8 cellular contexts compared by ENCODE assay signal in the genomic region with DNA sequence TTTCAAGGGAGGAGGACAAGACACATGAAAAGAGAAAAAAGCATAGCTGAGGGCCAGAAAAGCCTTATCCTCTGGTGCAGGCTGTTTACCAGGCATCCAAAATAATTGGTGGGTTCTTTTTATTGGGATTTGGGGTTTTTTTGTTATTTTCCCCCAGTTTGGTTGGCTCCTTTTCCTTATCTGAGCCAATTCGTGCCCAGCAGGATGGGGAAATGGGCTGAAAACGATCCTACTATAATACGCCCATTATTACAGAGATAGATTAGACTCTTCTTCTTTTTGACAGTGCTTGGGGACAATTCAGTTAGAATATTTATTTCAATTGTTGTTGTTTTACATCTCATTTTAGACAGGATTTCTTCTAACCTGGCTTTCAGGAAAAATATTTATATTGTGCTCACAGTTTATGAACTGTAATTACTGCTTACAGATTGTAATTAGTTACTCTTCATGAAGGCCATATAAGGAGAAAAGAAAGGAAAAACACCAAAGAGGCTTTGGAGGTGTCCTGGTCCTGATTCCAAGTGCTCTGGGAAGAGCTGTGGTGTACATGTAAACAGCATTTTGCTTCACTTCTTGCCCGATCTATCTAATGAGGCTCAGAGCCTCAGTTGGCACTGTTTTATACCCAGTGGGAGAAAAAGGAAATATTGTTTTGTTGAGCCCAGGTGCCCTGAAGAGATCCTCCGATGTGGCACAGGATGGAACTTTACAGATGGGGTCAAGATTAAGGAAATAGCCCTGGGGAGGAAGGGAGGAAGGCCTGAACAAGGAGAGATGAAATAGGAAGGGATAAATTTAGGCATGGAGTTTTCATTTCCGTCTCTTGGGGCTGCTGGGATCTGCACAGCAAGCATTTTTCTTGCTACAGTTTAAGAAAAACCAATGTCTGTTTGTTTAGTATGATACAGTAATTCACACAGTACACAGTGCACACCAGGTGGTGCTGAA. TPM values are rescaled to one million over a fixed set of nuclear protein-coding genes. Genes with fewer than 3 reads are reported as not detected.
DNase-seq lines count a peak whose midpoint lies in the region; ATAC-seq and TF ChIP-seq lines count a peak whose summit lies in the region.

No MANE protein-coding gene starts in this region.

- intact Hi-C loops in CD14-positive monocyte (cut with micrococcal nuclease): loop anchor here (5.0 to 10.0 kb wide), 4 partner anchors 84 to 164 kb away; a partner anchor contains a TSS
- intact Hi-C loops in HCT116 (cut with micrococcal nuclease): loop anchor here (5.0 kb wide), 1 partner anchor 134 kb away; no protein-coding TSS in a partner anchor
- intact Hi-C loops in naive thymus-derived CD4-positive, alpha-beta T cell (cut with micrococcal nuclease): loop anchor here (1.0 to 10.0 kb wide), 12 partner anchors 11 to 564 kb away; a partner anchor contains a TSS

- H3K27me3 Mint-ChIP-seq in CD14-positive monocyte (ENCODE audit: low read depth in 3 of 3): no peaks in the 10 kb centered on the region
- H3K27me3 Mint-ChIP-seq in naive thymus-derived CD4-positive, alpha-beta T cell: peaks cover 0 to 7% (median 0%) of the 10 kb centered on the region in 5 donors

- peak overlapping the region; percentile 37 for H2AFZ ChIP-seq in HCT116 (ENCODE audit: low read depth, low read length, poor library complexity, severe bottlenecking)

- TF ChIP-seq POLR2A in HCT116 (IDR thresholded peaks at IDR 0.05; ENCODE audit: borderline replicate concordance, extremely low read depth, insufficient read depth, insufficient read length): no peak

- H3K79me2 ChIP-seq in HCT116 (ENCODE audit: insufficient read depth, low read length): peaks cover 54% of the 10 kb centered on the region

- POLR2A ChIA-PET in HCT116 (lab: Charles Lee): interaction anchor here (0.7 to 1.9 kb wide), 4 partner anchors 11 to 205 kb away, joined by 3 to 7 read pairs (median 4); a partner anchor contains a TSS
- POLR2A ChIA-PET in naive thymus-derived CD4-positive, alpha-beta T cell (lab: Charles Lee): interaction anchor here (0.9 to 3.2 kb wide), 6 partner anchors 10 to 166 kb away, joined by 3 to 58 read pairs (median 4); a partner anchor contains a TSS

- H3K36me3 ChIP-seq in HCT116 (ENCODE audit: control insufficient read depth in 1 of 2, insufficient read depth in 2 of 2, low read length in 2 of 2): peaks cover 0 to 12% of the 10 kb centered on the region in 2 experiments; a peak in 1 of 4 replicates
- peaks cover 0 to 13% (median 0%) of the 10 kb centered on the region in 3 experiments for H3K36me3 ChIP-seq in naive thymus-derived CD4-positive, alpha-beta T cell (ENCODE audit: control insufficient read depth in 2 of 3, insufficient read depth in 3 of 3, low read length in 3 of 3)

- no peaks in the 10 kb centered on the region for H4K20me1 ChIP-seq in HCT116 (ENCODE audit: insufficient read depth)

- H3K9ac ChIP-seq in HCT116 (ENCODE audit: low read length): peak overlapping the region; percentile 85

- no peaks in the 10 kb centered on the region for H3K9me2 ChIP-seq in HCT116 (ENCODE audit: insufficient read depth)

- RAD21 ChIA-PET in HCT116 (lab: Charles Lee; ENCODE audit: low non-redundant PET in 1 of 2, low total read pairs in 2 of 2, uncharacterized antibody in 2 of 2, unreplicated experiment in 2 of 2): no interaction called here

- peaks cover 36% of the 10 kb centered on the region for H3K4me1 Mint-ChIP-seq in CD14-positive monocyte
- peaks cover 19 to 63% (median 43%) of the 10 kb centered on the region in 7 donors for H3K4me1 Mint-ChIP-seq in naive thymus-derived CD4-positive, alpha-beta T cell

- H3K36me3 Mint-ChIP-seq in CD14-positive monocyte: peaks cover 10 to 16% of the 10 kb centered on the region in 2 donors
- H3K36me3 Mint-ChIP-seq in naive thymus-derived CD4-positive, alpha-beta T cell: peaks cover 0 to 13% (median 8%) of the 10 kb centered on the region in 5 donors

- TF ChIP-seq RAD21 in HCT116 (IDR thresholded peaks at IDR 0.05; ENCODE audit: low read depth): no peak

- no peaks in the 10 kb centered on the region for H3K9me3 Mint-ChIP-seq in CD14-positive monocyte
- H3K9me3 Mint-ChIP-seq in naive thymus-derived CD4-positive, alpha-beta T cell: no peaks in the 10 kb centered on the region

- peak overlapping the region; percentile 76 to 91 for H3K4me3 Mint-ChIP-seq in CD14-positive monocyte
- H3K4me3 Mint-ChIP-seq in naive thymus-derived CD4-positive, alpha-beta T cell: peak overlapping the region; percentile 84 to 96 (median 90)

- BruUV-seq in HCT116 (replicated peaks; lab: Mats Ljungman, UMichigan): TSS peak; percentile 97

- peak overlapping the region; percentile 87 for H3K4me2 ChIP-seq in HCT116 (ENCODE audit: low read length)

- no peaks in the 10 kb centered on the region for H3K9me3 ChIP-seq in HCT116 (ENCODE audit: control insufficient read depth in 1 of 2, insufficient read depth in 1 of 2, low read depth in 1 of 2, low read length in 2 of 2)
- H3K9me3 ChIP-seq in naive thymus-derived CD4-positive, alpha-beta T cell (ENCODE audit: control insufficient read depth in 2 of 3, low read length in 3 of 3): no peaks in the 10 kb centered on the region

- in situ Hi-C loops in SK-MEL-5 (cut with HindIII; ENCODE audit: low pct_unique_long_range_greater_than_20kb, low sequenced_read_pairs): no loop called here

- H3K4me1 ChIP-seq in HCT116 (ENCODE audit: control insufficient read depth in 1 of 2, insufficient read depth in 2 of 2, low read length in 2 of 2): peaks cover 14 to 43% of the 10 kb centered on the region in 2 experiments
- H3K4me1 ChIP-seq in naive thymus-derived CD4-positive, alpha-beta T cell (ENCODE audit: control insufficient read depth in 2 of 2, insufficient read depth in 2 of 2, low read length in 2 of 2): peaks cover 13 to 20% of the 10 kb centered on the region in 2 donors

- CTCF ChIA-PET in HCT116 (lab: Charles Lee): interaction anchor here (0.6 to 0.8 kb wide), 3 partner anchors 15 to 311 kb away, joined by 3 read pairs; a partner anchor contains a TSS
- CTCF ChIA-PET in naive thymus-derived CD4-positive, alpha-beta T cell (lab: Charles Lee): no interaction called here

- H3K27ac ChIP-seq in HCT116 (ENCODE audit: low read depth, low read length): peak overlapping the region; percentile 96
- H3K27ac ChIP-seq in naive thymus-derived CD4-positive, alpha-beta T cell (ENCODE audit: low read depth, low read length): peak overlapping the region; percentile 88

- H3K27ac Mint-ChIP-seq in CD14-positive monocyte: peak overlapping the region; percentile 90 to 98 (median 96)
- peak overlapping the region; percentile 93 to 98 (median 96) for H3K27ac Mint-ChIP-seq in naive thymus-derived CD4-positive, alpha-beta T cell

- peak; percentile 12 for ATAC-seq in HCT116
- peak; percentile 12 for ATAC-seq in naive thymus-derived CD4-positive, alpha-beta T cell

- H3K27me3 ChIP-seq in HCT116 (ENCODE audit: insufficient read depth, low read length): no peaks in the 10 kb centered on the region
- no peaks in the 10 kb centered on the region for H3K27me3 ChIP-seq in naive thymus-derived CD4-positive, alpha-beta T cell (ENCODE audit: control insufficient read depth in 2 of 2, insufficient read depth in 2 of 2, low read length in 2 of 2)

- peak overlapping the region; percentile 76 to 79 for H3K4me3 ChIP-seq in HCT116 (replicated peaks in 1 of 2; ENCODE audit: low read depth in 1 of 2, low read length in 2 of 2)
- peak overlapping the region; percentile 76 for H3K4me3 ChIP-seq in epithelial cell of proximal tubule (ENCODE audit: low read depth, low read length)
- H3K4me3 ChIP-seq in naive thymus-derived CD4-positive, alpha-beta T cell (ENCODE audit: low read length): peak overlapping the region; percentile 79

- DNase-seq in CD14-positive monocyte (ENCODE audit: low spot score) (no peak), HCT116 (ENCODE audit: low read depth, low spot score) (no peak), SK-MEL-5 (ENCODE audit: low read depth, low spot score) (peak; percentile 34), epithelial cell of proximal tubule (ENCODE audit: low read depth) (no peak), NCI-H2107 treated with DMSO at 0.1 percent for 48 hours (lab: John Stamatoyannopoulos, UW; ENCODE audit: unreplicated experiment) (no peak), hepatic stellate cell (ENCODE audit: low spot score) (no peak)
- no peak for DNase-seq in naive thymus-derived CD4-positive, alpha-beta T cell
- DNase-seq in activated CD8-positive, alpha-beta memory T cell treated with anti-CD3 and anti-CD28 coated beads for 24 hours: no peak

- no peak for TF ChIP-seq CTCF in CD14-positive monocyte (IDR thresholded peaks at IDR 0.05)
- no peak for TF ChIP-seq CTCF in HCT116 (IDR thresholded peaks at IDR 0.05 in 2 of 3, conservative IDR thresholded peaks at IDR 0.05 in 1 of 3; ENCODE audit: borderline replicate concordance in 1 of 3, insufficient read depth in 1 of 3, low read depth in 2 of 3, low read length in 2 of 3)
- no peak for TF ChIP-seq CTCF in epithelial cell of proximal tubule (conservative IDR thresholded peaks at IDR 0.05; ENCODE audit: low read depth, low read length)

TF ChIP-seq in HCT116, 20 proteins besides CTCF, POLR2A, EP300 and RAD21 (continues in another document):
- no peak; the same call in none of the 2 replicates for TF ChIP-seq POLR2AphosphoS5 (IDR thresholded peaks at IDR 0.05; ENCODE audit: low read depth, low read length)

RNA-seq across cellular contexts. Expression of a gene that starts 0.6 kb away (rescaled TPM):
- polyA plus RNA-seq in CD14-positive monocyte: 1 to 10 TPM; 3.4 TPM
- total RNA-seq in HCT116 (2021; ENCODE audit: unreplicated experiment) (72.0 TPM), epithelial cell of proximal tubule (27.3 and 42.2 TPM in 2 replicates)
- 20.0 and 26.1 TPM in 2 replicates for polyA plus RNA-seq in HCT116 (2012)
- 49.0 and 53.4 TPM in 2 replicates for total RNA-seq in SK-MEL-5 (2014; rRNA removed; shearing (Covaris generic))
- polyA plus RNA-seq in SK-MEL-5 (2015; cell fraction: cytosol; rRNA removed): 34.2 and 47.7 TPM in 2 replicates
- polyA plus RNA-seq in SK-MEL-5 (2015; cell fraction: nucleus; rRNA removed): 46.5 and 52.8 TPM in 2 replicates
- 10 to 100 TPM; 27.4 to 37.2 (median 33.4) TPM for total RNA-seq in naive thymus-derived CD4-positive, alpha-beta T cell
- polyA plus RNA-seq in naive thymus-derived CD4-positive, alpha-beta T cell: 1 to 10 TPM; 3.6 to 5.7 TPM

RNA-seq across cellular contexts. Expression of a gene that starts 11.1 kb away (rescaled TPM):
- polyA plus RNA-seq in CD14-positive monocyte: 10 to 100 TPM; 14.6 to 17.1 TPM
- total RNA-seq in HCT116 (2021; ENCODE audit: unreplicated experiment) (184 TPM), epithelial cell of proximal tubule (25.8 and 54.1 TPM in 2 replicates)
- 65.6 and 97.0 TPM in 2 replicates for polyA plus RNA-seq in HCT116 (2012)
- 29.4 and 38.2 TPM in 2 replicates for total RNA-seq in SK-MEL-5 (2014; rRNA removed; shearing (Covaris generic))
- polyA plus RNA-seq in SK-MEL-5 (2015; cell fraction: cytosol; rRNA removed): 43.9 and 48.5 TPM in 2 replicates
- polyA plus RNA-seq in SK-MEL-5 (2015; cell fraction: nucleus; rRNA removed): 626 and 866 TPM in 2 replicates
- total RNA-seq in naive thymus-derived CD4-positive, alpha-beta T cell: 100 to 1,000 TPM; 131 to 331 (median 149) TPM
- 10 to 100 TPM; 41.8 to 65.3 TPM for polyA plus RNA-seq in naive thymus-derived CD4-positive, alpha-beta T cell

RNA-seq across cellular contexts. Expression of a gene that starts 59.0 kb away (rescaled TPM):
- not detected for polyA plus RNA-seq in CD14-positive monocyte
- total RNA-seq in HCT116 (2021; ENCODE audit: unreplicated experiment): 0.57 TPM
- not detected in 2 replicates for polyA plus RNA-seq in HCT116 (2012)
- total RNA-seq in SK-MEL-5 (2014; rRNA removed; shearing (Covaris generic)): not detected in 2 replicates
- polyA plus RNA-seq in SK-MEL-5 (2015; cell fraction: cytosol; rRNA removed): not detected in 2 replicates
- polyA plus RNA-seq in SK-MEL-5 (2015; cell fraction: nucleus; rRNA removed): not detected in 2 replicates
- total RNA-seq in epithelial cell of proximal tubule: not detected in 2 replicates
- not detected for total RNA-seq in naive thymus-derived CD4-positive, alpha-beta T cell
- polyA plus RNA-seq in naive thymus-derived CD4-positive, alpha-beta T cell: not detected
